Comparison of ENCODE assay signal across 9 cellular contexts in genomic region chr1:179815642-179816041, GRCh38.
DNase-seq lines count a peak whose midpoint lies in the region; ATAC-seq, FAIRE-seq and TF ChIP-seq lines count a peak whose summit lies in the region.
"Had no signal": no experiment of that assay in that cellular context is flagged by ENCODE, and none has a peak within 500 bp of the region (broad histone marks: within the 10 kb centered on the region; RNA-seq: fewer than 3 reads in every experiment).

No MANE protein-coding gene starts in this region.

- peaks cover 3% of the 10 kb centered on the region; the same call in 1 of the 2 replicates for H4K20me1 ChIP-seq in K562 (replicated peaks; ENCODE audit: control insufficient read depth, insufficient read depth, low read length)

- no peak for TF ChIP-seq EP300 in K562 (IDR thresholded peaks at IDR 0.05; ENCODE audit: low read length)

- no peaks in the 10 kb centered on the region for H3K9me3 ChIP-seq in HEK293 (ENCODE audit: control insufficient read depth, insufficient read depth, low read depth, low read length)
- H3K9me3 ChIP-seq in K562 (replicated peaks; ENCODE audit: control insufficient read depth, insufficient read depth, low read depth, low read length): no peaks in the 10 kb centered on the region
- no peaks in the 10 kb centered on the region for H3K9me3 ChIP-seq in naive thymus-derived CD4-positive, alpha-beta T cell (ENCODE audit: control insufficient read depth in 2 of 3, low read length in 3 of 3)

- H3K4me2 ChIP-seq in K562 (ENCODE audit: insufficient read depth, low read length): peak overlapping the region; percentile 94; the same call in 1 of the 2 replicates

- WGBS in K562 (ENCODE audit: insufficient coverage, low coverage, missing lambda C conversion rate): 8% methylated on average over 5 of the region's 5 CpGs

- ATAC-seq in K562: no peak
- no peak for ATAC-seq in naive thymus-derived CD4-positive, alpha-beta T cell
- no peak for ATAC-seq in HG03442 (IDR thresholded peaks at IDR 0.05; ENCODE audit: unreplicated experiment)

- TF ChIP-seq RAD21 in K562 (CRISPR knock-in tag; conservative IDR thresholded peaks at IDR 0.05 in 1 of 2, IDR thresholded peaks at IDR 0.05 in 1 of 2): no peak

- H2AFZ ChIP-seq in ACC112 (ENCODE audit: low read length, unreplicated experiment) (peak overlapping the region; percentile 77), K562 (ENCODE audit: low read depth, low read length) (peak overlapping the region; percentile 91)

- CTCF ChIA-PET in HEK293 (lab: Yijun Ruan, JAX): interaction anchor here (0.6 to 8.2 kb wide), 39 partner anchors 8 to 1237 kb away, joined by 3 to 345 read pairs (median 6); partner anchors contain the start of gene TOR1AIP2
- CTCF ChIA-PET in K562 (lab: Yijun Ruan, JAX; ENCODE audit: low intra/inter-chr PET ratio): interaction anchor here (3.0 kb wide), 1 partner anchor 109 kb away, joined by 20 read pairs; no protein-coding TSS in a partner anchor
- CTCF ChIA-PET in naive thymus-derived CD4-positive, alpha-beta T cell (lab: Charles Lee): interaction anchor here (0.6 to 17.1 kb wide), 10 partner anchors 16 to 362 kb away, joined by 3 to 376 read pairs (median 4); no protein-coding TSS in a partner anchor

- in situ Hi-C loops in K562 (cut with MboI): no loop called here

- no TSS peak for BruUV-seq in K562 (replicated peaks; lab: Mats Ljungman, UMichigan)

- intact Hi-C loops in K562 (cut with micrococcal nuclease): loop anchor here (1.0 to 10.0 kb wide), 3 partner anchors 109 to 731 kb away; partner anchors contain the start of gene TOR3A
- intact Hi-C loops in naive thymus-derived CD4-positive, alpha-beta T cell (cut with micrococcal nuclease): loop anchor here (1.0 to 10.0 kb wide), 9 partner anchors 17 to 1271 kb away; partner anchors contain the start of genes RALGPS2 (in 1 of the 2), SOAT1 (in 1 of the 2), TOR1AIP1 (in 1 of the 2) and TOR1AIP2 (in 1 of the 2)

- TF ChIP-seq CTCF in HEK293 (tag by site-specific recombination; IDR thresholded peaks at IDR 0.05) (no peak), K562 (IDR thresholded peaks at IDR 0.05 in 2 of 3, conservative IDR thresholded peaks at IDR 0.05 in 1 of 3; ENCODE audit: insufficient read depth in 2 of 3, low read depth in 1 of 3, low read length in 3 of 3) (no peak)

- no peak for TF ChIP-seq POLR2A in K562 (conservative IDR thresholded peaks at IDR 0.05)

- no peak for FAIRE-seq in K562 (lab: Jason Lieb, UNC)

- POLR2A ChIA-PET in HEK293 (lab: Yijun Ruan, JAX) (interaction anchor here (1.2 to 1.3 kb wide), 3 partner anchors 67 to 140 kb away, joined by 3 to 9 read pairs (median 5); partner anchors contain the start of gene TOR1AIP1), K562 (lab: Yijun Ruan, JAX) (interaction anchor here (0.6 to 0.9 kb wide), 3 partner anchors 10 to 271 kb away, joined by 3 to 8 read pairs (median 3); no protein-coding TSS in a partner anchor)
- POLR2A ChIA-PET in naive thymus-derived CD4-positive, alpha-beta T cell (lab: Charles Lee): interaction anchor here (1.3 to 6.3 kb wide), 9 partner anchors 8 to 138 kb away, joined by 3 to 85 read pairs (median 9); partner anchors contain the start of genes CEP350, TOR1AIP1 and TOR1AIP2

- H3K27ac Mint-ChIP-seq in naive thymus-derived CD4-positive, alpha-beta T cell: peak overlapping the region in 8 of 9 donors; percentile 88 to 99 (median 96)

- DNase-seq in K562 (ENCODE audit: extremely low read depth in 1 of 4, low spot score in 3 of 4) (no peak), NCI-H524 (lab: John Stamatoyannopoulos, UW) (no peak), NCI-H226 (no peak), NCI-H1105 treated with DMSO at 0.1 percent for 48 hours (lab: John Stamatoyannopoulos, UW) (no peak)
- no peak for DNase-seq in naive thymus-derived CD4-positive, alpha-beta T cell
- DNase-seq: T-helper 9 cell had no signal

- H3K4me3 Mint-ChIP-seq in naive thymus-derived CD4-positive, alpha-beta T cell: peak overlapping the region; percentile 89 to 98 (median 94)

- H3K36me3 ChIP-seq in ACC112 (ENCODE audit: insufficient read depth, low read length) (no peaks in the 10 kb centered on the region), HEK293 (ENCODE audit: control insufficient read depth in 2 of 2, insufficient read depth in 1 of 2, low read length in 2 of 2) (no peaks in the 10 kb centered on the region), K562 (ENCODE audit: control insufficient read depth, insufficient read depth, low read length) (no peaks in the 10 kb centered on the region)
- no peaks in the 10 kb centered on the region for H3K36me3 ChIP-seq in naive thymus-derived CD4-positive, alpha-beta T cell (ENCODE audit: control insufficient read depth in 2 of 3, insufficient read depth in 3 of 3, low read length in 3 of 3)

- no peaks in the 10 kb centered on the region for H3K36me3 Mint-ChIP-seq in naive thymus-derived CD4-positive, alpha-beta T cell

- H3K9me1 ChIP-seq in K562 (ENCODE audit: control insufficient read depth, insufficient read depth, low read length): no peaks in the 10 kb centered on the region

- H3K9ac ChIP-seq in K562 (ENCODE audit: insufficient read depth in 1 of 2, low read depth in 2 of 2, low read length in 2 of 2): no peak overlapping the region; a peak in 1 of 4 replicates

- H3K4me3 ChIP-seq in ACC112 (ENCODE audit: low read depth, low read length): peak overlapping the region; percentile 78
- peak overlapping the region; percentile 50 for H3K4me3 ChIP-seq in HEK293 (ENCODE audit: low read depth, low read length)
- H3K4me3 ChIP-seq in K562: peak overlapping the region; percentile 14; the same call in 1 of the 2 replicates
- H3K4me3 ChIP-seq in naive thymus-derived CD4-positive, alpha-beta T cell (ENCODE audit: low read length): peak overlapping the region; percentile 77

- H3K79me2 ChIP-seq in ACC112 (ENCODE audit: control insufficient read depth, insufficient read depth, low read length, unreplicated experiment) (no peaks in the 10 kb centered on the region), K562 (ENCODE audit: control insufficient read depth, insufficient read depth, low read length) (no peaks in the 10 kb centered on the region)

- peaks cover 10 to 25% (median 20%) of the 10 kb centered on the region in 7 donors for H3K4me1 Mint-ChIP-seq in naive thymus-derived CD4-positive, alpha-beta T cell

- H3K27ac ChIP-seq in ACC112 (ENCODE audit: low read depth, low read length): no peak overlapping the region
- H3K27ac ChIP-seq in HEK293 (ENCODE audit: extremely low read depth, low read depth, low read length): no peak overlapping the region; the same call in 1 of the 2 replicates
- no peak overlapping the region for H3K27ac ChIP-seq in K562 (ENCODE audit: extremely low read depth, low read depth, low read length)
- peak overlapping the region; percentile 69 for H3K27ac ChIP-seq in naive thymus-derived CD4-positive, alpha-beta T cell (ENCODE audit: low read depth, low read length)

- peaks cover 0 to 5% (median 0%) of the 10 kb centered on the region in 11 donors for H3K9me3 Mint-ChIP-seq in naive thymus-derived CD4-positive, alpha-beta T cell

- H3K27me3 ChIP-seq in ACC112 (ENCODE audit: insufficient read depth, low read length): peaks cover 28% of the 10 kb centered on the region
- peaks cover 48 to 69% of the 10 kb centered on the region in 2 experiments for H3K27me3 ChIP-seq in K562 (ENCODE audit: control insufficient read depth in 2 of 2, insufficient read depth in 2 of 2, low read length in 2 of 2)
- H3K27me3 ChIP-seq in naive thymus-derived CD4-positive, alpha-beta T cell (ENCODE audit: control insufficient read depth in 2 of 2, insufficient read depth in 2 of 2, low read length in 2 of 2): no peaks in the 10 kb centered on the region

- H3K4me1 ChIP-seq in ACC112 (ENCODE audit: control insufficient read depth, insufficient read depth, low read length, unreplicated experiment) (peaks cover 10% of the 10 kb centered on the region), HEK293 (ENCODE audit: control insufficient read depth, insufficient read depth, low read length) (no peaks in the 10 kb centered on the region; the same call in 1 of the 2 replicates), K562 (replicated peaks in 1 of 2; ENCODE audit: control insufficient read depth in 2 of 2, insufficient read depth in 2 of 2, low read length in 2 of 2) (peaks cover 20 to 32% of the 10 kb centered on the region in 2 experiments)
- H3K4me1 ChIP-seq in naive thymus-derived CD4-positive, alpha-beta T cell (ENCODE audit: control insufficient read depth in 2 of 2, insufficient read depth in 2 of 2, low read length in 2 of 2): peaks cover 6 to 9% of the 10 kb centered on the region in 2 donors

- H3K27me3 Mint-ChIP-seq in naive thymus-derived CD4-positive, alpha-beta T cell: peaks cover 0 to 13% (median 0%) of the 10 kb centered on the region in 5 donors

TF ChIP-seq in HEK293, 187 proteins besides CTCF, POLR2A, EP300 and RAD21 (continues in another document):
- no peak for TF ChIP-seq ZNF785 (tag by site-specific recombination; IDR thresholded peaks at IDR 0.05)

TF ChIP-seq in K562, 482 proteins besides CTCF, POLR2A, EP300 and RAD21:
- TF ChIP-seq VEZF1 (CRISPR knock-in tag; IDR thresholded peaks at IDR 0.05): peak; percentile 57
- 0 out of 2 replicates have a peak, but pooled peaks have one; percentile 7 for TF ChIP-seq ZNF263 (CRISPR knock-in tag; IDR thresholded peaks at IDR 0.05; ENCODE audit: borderline replicate concordance)
- TF ChIP-seq NCOR1 (IDR thresholded peaks at IDR 0.05): no peak
TF ChIP-seq in K562: peak in this region for 2.

Comparison
In these comparisons a context has a peak if more than half of its experiments do, and no peak if none do; other contexts are left out.
1. H3K4me3 ChIP-seq: peak in every context shown above with its lines; median percentile 78 in ACC112; 77 in naive thymus-derived CD4-positive, alpha-beta T cell; 50 in HEK293; 14 in K562.